In the genomic region with DNA sequence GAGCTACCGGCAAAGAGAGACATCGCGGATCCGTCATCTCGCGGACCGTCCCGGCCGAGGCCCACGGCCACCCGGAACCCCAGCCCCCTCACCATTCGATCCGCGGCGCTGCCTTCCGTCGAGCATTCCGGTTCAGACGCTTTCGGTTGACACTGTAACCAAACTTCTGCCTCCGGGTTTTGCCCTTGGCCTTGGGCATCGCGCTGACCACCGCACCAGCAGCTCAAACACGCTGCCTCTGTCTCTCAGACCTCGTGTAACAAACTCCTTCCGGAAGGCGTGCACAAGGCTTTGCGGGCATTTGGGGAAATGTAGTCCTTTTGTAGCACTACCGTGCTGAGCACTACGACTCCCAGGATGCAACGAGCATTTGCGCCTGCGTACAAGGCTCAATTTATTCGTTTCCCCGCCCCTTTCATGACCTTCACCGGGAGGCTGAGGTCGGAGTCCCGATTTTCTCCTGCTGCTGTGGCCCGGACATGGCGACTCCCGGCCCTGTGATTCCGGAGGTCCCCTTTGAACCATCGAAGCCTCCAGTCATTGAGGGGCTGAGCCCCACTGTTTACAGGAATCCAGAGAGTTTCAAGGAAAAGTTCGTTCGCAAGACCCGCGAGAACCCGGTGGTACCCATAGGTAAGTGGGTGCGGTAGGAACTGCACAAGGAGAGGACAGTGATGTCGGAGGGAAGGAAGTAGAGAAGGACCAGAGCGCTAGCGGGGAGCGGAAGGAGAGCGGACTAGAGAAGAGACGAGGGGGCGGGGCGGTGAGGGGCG, we compare ENCODE assay signal across 8 cellular contexts. TPM values are rescaled to one million over a fixed set of nuclear protein-coding genes. Genes with fewer than 3 reads are reported as not detected.
DNase-seq lines count a peak whose midpoint lies in the region; ATAC-seq and TF ChIP-seq lines count a peak whose summit lies in the region.

A gene with protein sequence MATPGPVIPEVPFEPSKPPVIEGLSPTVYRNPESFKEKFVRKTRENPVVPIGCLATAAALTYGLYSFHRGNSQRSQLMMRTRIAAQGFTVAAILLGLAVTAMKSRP (plus strand): TSS at position 411 of the 773 bp plus-strand sequence. CDS start 69 bp downstream, at position 480.
A gene with protein sequence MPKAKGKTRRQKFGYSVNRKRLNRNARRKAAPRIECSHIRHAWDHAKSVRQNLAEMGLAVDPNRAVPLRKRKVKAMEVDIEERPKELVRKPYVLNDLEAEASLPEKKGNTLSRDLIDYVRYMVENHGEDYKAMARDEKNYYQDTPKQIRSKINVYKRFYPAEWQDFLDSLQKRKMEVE (minus strand): TSS at position 258 of the 773 bp plus-strand sequence. CDS start 59 bp downstream, at position 199.

- peaks cover 0 to 2% (median 0%) of the 10 kb centered on the region in 3 donors for H3K27me3 Mint-ChIP-seq in CD14-positive monocyte (ENCODE audit: low read depth in 3 of 3)

- TF ChIP-seq RAD21 in liver (IDR thresholded peaks at IDR 0.05): no peak

- peaks cover 5 to 26% (median 16%) of the 10 kb centered on the region in 4 donors for H3K4me1 ChIP-seq in liver (ENCODE audit: control insufficient read depth in 4 of 4, insufficient read depth in 4 of 4, low read length in 3 of 4)

- H3K4me1 Mint-ChIP-seq in CD14-positive monocyte: peaks cover 47% of the 10 kb centered on the region

- peak; percentile 79 for ATAC-seq in GM19397 (IDR thresholded peaks at IDR 0.05; ENCODE audit: unreplicated experiment)
- ATAC-seq in HG03571 (IDR thresholded peaks at IDR 0.05; ENCODE audit: unreplicated experiment): peak; percentile 88

- H3K9ac ChIP-seq in liver (ENCODE audit: low read depth in 1 of 2, low read length in 2 of 2): peak within 1 kb of the TSS; percentile 89 to 90

- intact Hi-C loops in CD14-positive monocyte (cut with micrococcal nuclease): loop anchor here (2.0 to 10.0 kb wide), 4 partner anchors 28 to 148 kb away; a partner anchor contains a TSS
- intact Hi-C loops in dorsolateral prefrontal cortex (cut with DNase I): loop anchor here (1.0 to 2.0 kb wide), 3 partner anchors 27 to 60 kb away; a partner anchor contains a TSS

- no peaks in the 10 kb centered on the region for H3K9me3 ChIP-seq in liver (ENCODE audit: control insufficient read depth in 4 of 4, low read length in 3 of 4)

- H3K9me3 Mint-ChIP-seq in CD14-positive monocyte: no peaks in the 10 kb centered on the region

- DNase-seq in CD14-positive monocyte (ENCODE audit: low spot score): peak; percentile 98
- DNase-seq in NCI-H82 (lab: John Stamatoyannopoulos, UW): peak; percentile 99
- peak; percentile 100 for DNase-seq in activated CD4-positive, alpha-beta T cell treated with anti-CD3 and anti-CD28 coated beads, Interleukin-2, amount 50 U/mL, for 48 hours
- DNase-seq in dorsolateral prefrontal cortex: peak; percentile 93 to 99 (median 98)
- peak; percentile 100 for DNase-seq in stimulated activated CD4-positive, alpha-beta T cell treated with anti-CD3 and anti-CD28 coated beads, Interleukin-4, amount 100 ng/mL, for 24 hours

- WGBS in liver: under 1% methylated on average over 59 of the region's 59 CpGs

- H3K27ac ChIP-seq in dorsolateral prefrontal cortex (peak within 1 kb of the TSS; percentile 76 to 99 (median 96)), liver (ENCODE audit: low read depth in 1 of 2, low read length in 2 of 2) (peak within 1 kb of the TSS; percentile 90 to 94)

- no peak for TF ChIP-seq CTCF in CD14-positive monocyte (IDR thresholded peaks at IDR 0.05)
- TF ChIP-seq CTCF in dorsolateral prefrontal cortex (IDR thresholded peaks at IDR 0.05 in 54 of 56, conservative IDR thresholded peaks at IDR 0.05 in 2 of 56; ENCODE audit: low read depth in 1 of 56, partially characterized antibody in 56 of 56): peak in 23 of 56 donors; percentile 2 to 43 (median 22)
- peak; percentile 2 for TF ChIP-seq CTCF in liver (IDR thresholded peaks at IDR 0.05; ENCODE audit: low read depth, low read length, missing input control)

- H3K36me3 ChIP-seq in liver (ENCODE audit: control insufficient read depth in 4 of 4, insufficient read depth in 3 of 4, low read depth in 1 of 4, low read length in 3 of 4): peaks cover 4 to 32% (median 18%) of the 10 kb centered on the region in 4 donors

- H3K27ac Mint-ChIP-seq in CD14-positive monocyte: peak within 1 kb of the TSS; percentile 98 to 100 (median 100)

- H3K27me3 ChIP-seq in dorsolateral prefrontal cortex (no peaks in the 10 kb centered on the region), liver (ENCODE audit: control insufficient read depth in 4 of 4, insufficient read depth in 4 of 4, low read length in 3 of 4) (no peaks in the 10 kb centered on the region)

- H3K36me3 Mint-ChIP-seq in CD14-positive monocyte: peaks cover 42 to 61% of the 10 kb centered on the region in 2 donors

- H3K4me3 Mint-ChIP-seq in CD14-positive monocyte: peak within 1 kb of the TSS; percentile 98 to 99

- H3K4me3 ChIP-seq in dorsolateral prefrontal cortex (peak within 1 kb of the TSS; percentile 61 to 99 (median 88)), liver (ENCODE audit: low read depth in 1 of 3, low read length in 3 of 3) (peak within 1 kb of the TSS; percentile 73 to 100 (median 88))

TF ChIP-seq in liver, 16 proteins besides CTCF, POLR2A, EP300 and RAD21:
- TF ChIP-seq GABPA (IDR thresholded peaks at IDR 0.05 in 1 of 2, conservative IDR thresholded peaks at IDR 0.05 in 1 of 2): peak; percentile 89 to 95
- peak; percentile 15 for TF ChIP-seq HNF4G (IDR thresholded peaks at IDR 0.05)
- TF ChIP-seq, protein P1, sequence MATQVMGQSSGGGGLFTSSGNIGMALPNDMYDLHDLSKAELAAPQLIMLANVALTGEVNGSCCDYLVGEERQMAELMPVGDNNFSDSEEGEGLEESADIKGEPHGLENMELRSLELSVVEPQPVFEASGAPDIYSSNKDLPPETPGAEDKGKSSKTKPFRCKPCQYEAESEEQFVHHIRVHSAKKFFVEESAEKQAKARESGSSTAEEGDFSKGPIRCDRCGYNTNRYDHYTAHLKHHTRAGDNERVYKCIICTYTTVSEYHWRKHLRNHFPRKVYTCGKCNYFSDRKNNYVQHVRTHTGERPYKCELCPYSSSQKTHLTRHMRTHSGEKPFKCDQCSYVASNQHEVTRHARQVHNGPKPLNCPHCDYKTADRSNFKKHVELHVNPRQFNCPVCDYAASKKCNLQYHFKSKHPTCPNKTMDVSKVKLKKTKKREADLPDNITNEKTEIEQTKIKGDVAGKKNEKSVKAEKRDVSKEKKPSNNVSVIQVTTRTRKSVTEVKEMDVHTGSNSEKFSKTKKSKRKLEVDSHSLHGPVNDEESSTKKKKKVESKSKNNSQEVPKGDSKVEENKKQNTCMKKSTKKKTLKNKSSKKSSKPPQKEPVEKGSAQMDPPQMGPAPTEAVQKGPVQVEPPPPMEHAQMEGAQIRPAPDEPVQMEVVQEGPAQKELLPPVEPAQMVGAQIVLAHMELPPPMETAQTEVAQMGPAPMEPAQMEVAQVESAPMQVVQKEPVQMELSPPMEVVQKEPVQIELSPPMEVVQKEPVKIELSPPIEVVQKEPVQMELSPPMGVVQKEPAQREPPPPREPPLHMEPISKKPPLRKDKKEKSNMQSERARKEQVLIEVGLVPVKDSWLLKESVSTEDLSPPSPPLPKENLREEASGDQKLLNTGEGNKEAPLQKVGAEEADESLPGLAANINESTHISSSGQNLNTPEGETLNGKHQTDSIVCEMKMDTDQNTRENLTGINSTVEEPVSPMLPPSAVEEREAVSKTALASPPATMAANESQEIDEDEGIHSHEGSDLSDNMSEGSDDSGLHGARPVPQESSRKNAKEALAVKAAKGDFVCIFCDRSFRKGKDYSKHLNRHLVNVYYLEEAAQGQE (IDR thresholded peaks at IDR 0.05): peak; percentile 93
- TF ChIP-seq TAF1 (conservative IDR thresholded peaks at IDR 0.05): peak; percentile 90
- TF ChIP-seq NR2F2 (IDR thresholded peaks at IDR 0.05): peak; percentile 85
- TF ChIP-seq HNF4A (conservative IDR thresholded peaks at IDR 0.05): peak; percentile 45 to 63
- TF ChIP-seq JUND (IDR thresholded peaks at IDR 0.05): peak in 1 of 2 donors; percentile 41
- TF ChIP-seq, protein P2, sequence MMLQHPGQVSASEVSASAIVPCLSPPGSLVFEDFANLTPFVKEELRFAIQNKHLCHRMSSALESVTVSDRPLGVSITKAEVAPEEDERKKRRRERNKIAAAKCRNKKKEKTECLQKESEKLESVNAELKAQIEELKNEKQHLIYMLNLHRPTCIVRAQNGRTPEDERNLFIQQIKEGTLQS (IDR thresholded peaks at IDR 0.05): no peak
- peak; percentile 90 for TF ChIP-seq YY1 (IDR thresholded peaks at IDR 0.05)
- peak; percentile 88 for TF ChIP-seq SP1 (IDR thresholded peaks at IDR 0.05)
- TF ChIP-seq, protein P3, sequence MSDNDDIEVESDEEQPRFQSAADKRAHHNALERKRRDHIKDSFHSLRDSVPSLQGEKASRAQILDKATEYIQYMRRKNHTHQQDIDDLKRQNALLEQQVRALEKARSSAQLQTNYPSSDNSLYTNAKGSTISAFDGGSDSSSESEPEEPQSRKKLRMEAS (IDR thresholded peaks at IDR 0.05): peak; percentile 99
- TF ChIP-seq RXRA (IDR thresholded peaks at IDR 0.05): peak; percentile 69 to 86
- TF ChIP-seq FOXA2 (IDR thresholded peaks at IDR 0.05): peak; percentile 6
- TF ChIP-seq EGR1 (IDR thresholded peaks at IDR 0.05; ENCODE audit: low read depth in 2 of 2): peak in 1 of 2 donors; percentile 62
- TF ChIP-seq, protein P4, sequence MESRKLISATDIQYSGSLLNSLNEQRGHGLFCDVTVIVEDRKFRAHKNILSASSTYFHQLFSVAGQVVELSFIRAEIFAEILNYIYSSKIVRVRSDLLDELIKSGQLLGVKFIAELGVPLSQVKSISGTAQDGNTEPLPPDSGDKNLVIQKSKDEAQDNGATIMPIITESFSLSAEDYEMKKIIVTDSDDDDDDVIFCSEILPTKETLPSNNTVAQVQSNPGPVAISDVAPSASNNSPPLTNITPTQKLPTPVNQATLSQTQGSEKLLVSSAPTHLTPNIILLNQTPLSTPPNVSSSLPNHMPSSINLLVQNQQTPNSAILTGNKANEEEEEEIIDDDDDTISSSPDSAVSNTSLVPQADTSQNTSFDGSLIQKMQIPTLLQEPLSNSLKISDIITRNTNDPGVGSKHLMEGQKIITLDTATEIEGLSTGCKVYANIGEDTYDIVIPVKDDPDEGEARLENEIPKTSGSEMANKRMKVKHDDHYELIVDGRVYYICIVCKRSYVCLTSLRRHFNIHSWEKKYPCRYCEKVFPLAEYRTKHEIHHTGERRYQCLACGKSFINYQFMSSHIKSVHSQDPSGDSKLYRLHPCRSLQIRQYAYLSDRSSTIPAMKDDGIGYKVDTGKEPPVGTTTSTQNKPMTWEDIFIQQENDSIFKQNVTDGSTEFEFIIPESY (IDR thresholded peaks at IDR 0.05): peak; percentile 98
- TF ChIP-seq FOXA1 (IDR thresholded peaks at IDR 0.05): peak; percentile 13

RNA-seq across cellular contexts. Expression of the first gene that starts in this region (rescaled TPM):
- 100 to 1,000 TPM; 260 to 298 TPM for polyA plus RNA-seq in CD14-positive monocyte
- total RNA-seq in dorsolateral prefrontal cortex: 100 to 1,000 TPM in 8 of 120 experiments, 10 to 100 TPM in 112; 58.3 to 114 (median 80.1) TPM
- 10 to 100 TPM; 18.4 to 42.6 TPM for total RNA-seq in liver
- polyA plus RNA-seq in liver: 100 to 1,000 TPM in 1 of 2 donors, 10 to 100 TPM in 1; 93.0 to 127 TPM

RNA-seq across cellular contexts. Expression of the second gene that starts in this region (rescaled TPM):
- polyA plus RNA-seq in CD14-positive monocyte: 10 to 100 TPM; 17.2 to 23.4 TPM
- total RNA-seq in dorsolateral prefrontal cortex: 10 to 100 TPM in 104 of 120 experiments, 1 to 10 TPM in 16; 7.6 to 21.5 (median 13.1) TPM
- total RNA-seq in liver: 10 to 100 TPM in 1 of 2 donors, 1 to 10 TPM in 1; 6.1 to 11.1 TPM
- 10 to 100 TPM; 23.3 to 41.2 TPM for polyA plus RNA-seq in liver

Comparison
In these comparisons a context has a peak if more than half of its experiments do, and no peak if none do; other contexts are left out.
1. Peak in every context shown above with its lines: DNase-seq, ATAC-seq, H3K4me3 ChIP-seq and H3K27ac ChIP-seq.